In the genomic region with DNA sequence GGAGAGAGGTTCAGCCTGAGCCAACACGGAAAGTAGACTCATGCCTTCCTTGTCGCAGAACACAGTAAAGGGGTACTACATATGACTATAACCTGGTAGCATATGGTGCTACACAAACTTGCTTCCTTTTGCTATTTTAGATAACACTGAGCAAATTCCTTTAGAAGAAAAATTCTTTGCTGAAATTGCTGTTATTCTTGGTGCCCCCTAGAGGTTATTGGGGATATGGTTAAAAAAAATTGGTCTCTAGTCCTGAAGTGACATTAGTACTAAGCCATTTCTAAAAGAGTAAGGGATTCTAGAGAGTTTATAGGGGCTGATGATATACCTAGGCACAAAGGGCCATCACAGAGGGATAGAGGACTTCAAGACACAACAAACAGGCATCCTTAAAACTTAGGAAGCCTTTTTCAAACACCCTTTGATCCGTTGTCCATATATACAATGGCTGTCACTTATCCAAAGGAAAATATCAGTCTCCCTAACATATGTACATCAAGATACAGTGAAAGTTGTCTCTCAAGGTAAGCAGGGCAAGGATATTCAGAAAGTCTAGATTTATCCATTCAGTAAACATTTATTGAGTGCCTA, we compare ENCODE assay signal across 9 cellular contexts. TPM values are rescaled to one million over a fixed set of nuclear protein-coding genes. Genes with fewer than 3 reads are reported as not detected.
DNase-seq lines count a peak whose midpoint lies in the region; ATAC-seq, FAIRE-seq and TF ChIP-seq lines count a peak whose summit lies in the region.
"Had no signal": no experiment of that assay in that cellular context is flagged by ENCODE, and none has a peak within 500 bp of the region (broad histone marks: within the 10 kb centered on the region; RNA-seq: fewer than 3 reads in every experiment).

No MANE protein-coding gene starts in this region.

- no peaks in the 10 kb centered on the region for H3K4me1 ChIP-seq in mesenchymal stem cell (ENCODE audit: control insufficient read depth, insufficient read depth, low read depth, low read length)

- H4K91ac ChIP-seq in mesenchymal stem cell (ENCODE audit: low read length) = no peak overlapping the region

- H3K14ac ChIP-seq in mesenchymal stem cell (ENCODE audit: low read length in 2 of 2) = no peak overlapping the region

- no peaks in the 10 kb centered on the region for H3K4me1 Mint-ChIP-seq in stimulated activated memory B cell treated with anti-CD40 and anti-IgM and Interleukin-4, amounts not matched to agents 10 μg/mL and 1 μg/mL and 100 μg/mL, for 72 hours

- H3K79me1 ChIP-seq in mesenchymal stem cell (replicated peaks; ENCODE audit: low read length, poor library complexity, severe bottlenecking) = no peaks in the 10 kb centered on the region

- H2BK15ac ChIP-seq in mesenchymal stem cell (ENCODE audit: low read depth, poor library complexity, severe bottlenecking) = no peak overlapping the region

- H3K4ac ChIP-seq in mesenchymal stem cell (ENCODE audit: low read depth in 1 of 2, low read length in 2 of 2) = no peak overlapping the region

- no peak overlapping the region for H2AK5ac ChIP-seq in mesenchymal stem cell (ENCODE audit: low read length, severe bottlenecking)

- H3K23ac ChIP-seq in mesenchymal stem cell (ENCODE audit: low read length in 2 of 2) = no peak overlapping the region

- H3K4me3 Mint-ChIP-seq in stimulated activated memory B cell treated with anti-CD40 and anti-IgM and Interleukin-4, amounts not matched to agents 10 μg/mL and 1 μg/mL and 100 μg/mL, for 72 hours = no peak overlapping the region

- no peak overlapping the region for H2BK5ac ChIP-seq in mesenchymal stem cell (ENCODE audit: low read depth, low read length, poor library complexity, severe bottlenecking)

- H3K36me3 Mint-ChIP-seq in stimulated activated memory B cell treated with anti-CD40 and anti-IgM and Interleukin-4, amounts not matched to agents 10 μg/mL and 1 μg/mL and 100 μg/mL, for 72 hours = no peaks in the 10 kb centered on the region

- peak; percentile 58 for ATAC-seq in HG02623 (IDR thresholded peaks at IDR 0.05; ENCODE audit: unreplicated experiment)
- ATAC-seq in stimulated activated memory B cell treated with anti-CD40 and anti-IgM and Interleukin-4, amounts not matched to agents 10 μg/mL and 1 μg/mL and 100 μg/mL, for 72 hours = no peak

- H3K36me3 ChIP-seq in mesenchymal stem cell (ENCODE audit: control insufficient read depth in 1 of 2, insufficient read depth in 2 of 2, low read depth in 1 of 2, low read length in 2 of 2) = no peaks in the 10 kb centered on the region

- no peak overlapping the region for H4K8ac ChIP-seq in mesenchymal stem cell (ENCODE audit: low read length)

- H3K4me3 ChIP-seq in mesenchymal stem cell (ENCODE audit: insufficient read depth in 1 of 2, low read depth in 1 of 2, low read length in 2 of 2) (no peak overlapping the region), lower leg skin (ENCODE audit: low read depth, poor library complexity, severe bottlenecking) (no peak overlapping the region)

- peaks cover 0 to 19% of the 10 kb centered on the region in 2 experiments for H3K27me3 ChIP-seq in mesenchymal stem cell (ENCODE audit: control insufficient read depth in 1 of 2, insufficient read depth in 1 of 2, low read length in 2 of 2)

- H3K4me2 ChIP-seq in mesenchymal stem cell (ENCODE audit: low read length, poor library complexity, severe bottlenecking) = no peak overlapping the region

- H3K27ac ChIP-seq in VCaP (no peak overlapping the region), mesenchymal stem cell (ENCODE audit: low read length, poor library complexity, severe bottlenecking) (no peak overlapping the region)

- intact Hi-C loops in lower leg skin (cut with DNase I; ENCODE audit: low total_unique reads) = no loop called here

- TF ChIP-seq POLR2A in lower leg skin (IDR thresholded peaks at IDR 0.05) = no peak

- H3K9me3 ChIP-seq in mesenchymal stem cell (ENCODE audit: control insufficient read depth, low read length) = no peaks in the 10 kb centered on the region

- WGBS in mesenchymal stem cell = 78% methylated on average over 2 of the region's 3 CpGs
- WGBS in lower leg skin, 2 donors = 81 to 85% methylated on average over 3 of the region's 3 CpGs

- H3K9ac ChIP-seq in mesenchymal stem cell (ENCODE audit: low read length) = no peak overlapping the region

- H2BK120ac ChIP-seq in mesenchymal stem cell (ENCODE audit: low read depth, low read length) = no peak overlapping the region

- peak; percentile 58 for FAIRE-seq in G401.6 (lab: Jason Lieb, UNC)
- FAIRE-seq: endometrium had no signal

- no peak overlapping the region for H2AFZ ChIP-seq in mesenchymal stem cell (ENCODE audit: low read depth, low read length)

- H3K27me3 Mint-ChIP-seq in stimulated activated memory B cell treated with anti-CD40 and anti-IgM and Interleukin-4, amounts not matched to agents 10 μg/mL and 1 μg/mL and 100 μg/mL, for 72 hours = peaks cover 21% of the 10 kb centered on the region

- peaks cover 3% of the 10 kb centered on the region for H3K9me3 Mint-ChIP-seq in stimulated activated memory B cell treated with anti-CD40 and anti-IgM and Interleukin-4, amounts not matched to agents 10 μg/mL and 1 μg/mL and 100 μg/mL, for 72 hours

- peak; percentile 68 for TF ChIP-seq CTCF in VCaP (conservative IDR thresholded peaks at IDR 0.05)
- no peak for TF ChIP-seq CTCF in lower leg skin (IDR thresholded peaks at IDR 0.05)

- DNase-seq in mesenchymal stem cell (peak; percentile 30), activated gamma-delta T cell treated with Interleukin-2 at 50 U/mL for 16 hours (no peak), NCI-H2227 treated with DMSO at 0.1 percent for 48 hours (lab: John Stamatoyannopoulos, UW) (no peak), lower leg skin (ENCODE audit: low spot score in 2 of 2) (no peak)

- H3K18ac ChIP-seq in mesenchymal stem cell (ENCODE audit: low read depth in 1 of 2, low read length in 2 of 2) = no peak overlapping the region

- H3K27ac Mint-ChIP-seq in stimulated activated memory B cell treated with anti-CD40 and anti-IgM and Interleukin-4, amounts not matched to agents 10 μg/mL and 1 μg/mL and 100 μg/mL, for 72 hours = no peak overlapping the region

- H2BK12ac ChIP-seq in mesenchymal stem cell (ENCODE audit: low read length in 2 of 2) = no peak overlapping the region

RNA-seq across cellular contexts. Expression of gene HS6ST3, which starts 13.9 kb away (rescaled TPM):
- polyA plus RNA-seq in mesenchymal stem cell (2013, experiment 1 of 2) = 0.07 TPM
- 0.08 TPM for polyA plus RNA-seq in mesenchymal stem cell (2013, experiment 2 of 2)
- 1 to 10 TPM in 1 of 4 donors, under 1 TPM in 3; 0.72 to 1.5 (median 0.87) TPM for total RNA-seq in lower leg skin

RNA-seq across cellular contexts. Expression of gene UGGT2, which starts 22.8 kb away (rescaled TPM):
- polyA plus RNA-seq in mesenchymal stem cell (2013, experiment 1 of 2) = 26.4 TPM
- polyA plus RNA-seq in mesenchymal stem cell (2013, experiment 2 of 2) = 28.3 TPM
- 10 to 100 TPM in 3 of 4 donors, 1 to 10 TPM in 1; 8.7 to 21.5 (median 13.6) TPM for total RNA-seq in lower leg skin
